19 cellular contexts compared by ENCODE assay signal in the genomic region with DNA sequence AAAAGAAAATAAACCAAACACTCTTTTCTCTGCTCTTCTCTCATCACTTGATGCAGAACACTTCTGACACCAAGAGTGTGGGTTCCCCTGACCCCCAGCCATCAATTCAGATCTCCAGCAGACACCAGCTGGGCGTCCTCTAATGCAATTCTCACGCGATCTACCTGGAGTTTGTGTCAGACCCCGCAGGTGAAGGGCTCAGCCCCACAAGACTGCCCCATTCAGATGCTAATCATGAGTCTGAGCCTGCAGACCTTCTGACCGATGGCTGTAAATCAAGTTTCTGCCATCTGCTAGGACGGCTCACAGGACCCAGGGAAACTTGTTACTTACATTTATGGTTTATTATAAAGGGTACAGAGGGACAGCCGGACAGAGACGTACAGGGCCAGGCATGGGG.
A peak's percentile ranks its signal among the peaks of the same experiment; 100 is the strongest.
DNase-seq lines count a peak whose midpoint lies in the region; ATAC-seq and TF ChIP-seq lines count a peak whose summit lies in the region.
"Had no signal": no experiment of that assay in that cellular context is flagged by ENCODE, and none has a peak within 500 bp of the region (broad histone marks: within the 10 kb centered on the region; RNA-seq: fewer than 3 reads in every experiment).

No MANE protein-coding gene starts in this region.

- H3K4me3 ChIP-seq in GM23338 (no peak overlapping the region), esophagus muscularis mucosa (no peak overlapping the region)
- H3K4me3 ChIP-seq: SJSA1 had no signal

- H3K27ac Mint-ChIP-seq in GM23338 = peak overlapping the region; percentile 37
- H3K27ac Mint-ChIP-seq in osteocyte (ENCODE audit: unreplicated experiment) = no peak overlapping the region
- no peak overlapping the region for H3K27ac Mint-ChIP-seq in activated CD4-positive, alpha-beta T cell treated with anti-CD3 and anti-CD28 coated beads for 36 hours
- H3K27ac Mint-ChIP-seq: CD4-positive, alpha-beta memory T cell; IgD-negative memory B cell had no signal

- H3K9me3 ChIP-seq in esophagus muscularis mucosa = peaks cover 0 to 13% (median 5%) of the 10 kb centered on the region in 4 donors
- H3K9me3 ChIP-seq: SJSA1 had no signal

- H3K27me3 ChIP-seq in GM23338 (ENCODE audit: insufficient read depth) = no peaks in the 10 kb centered on the region
- peaks cover 0 to 57% (median 9%) of the 10 kb centered on the region in 4 donors for H3K27me3 ChIP-seq in esophagus muscularis mucosa
- H3K27me3 ChIP-seq: SJSA1 had no signal

- peaks cover 20% of the 10 kb centered on the region for H3K36me3 Mint-ChIP-seq in GM23338 (ENCODE audit: low read depth)
- no peaks in the 10 kb centered on the region for H3K36me3 Mint-ChIP-seq in osteocyte (ENCODE audit: unreplicated experiment)
- H3K36me3 Mint-ChIP-seq in activated CD4-positive, alpha-beta T cell treated with anti-CD3 and anti-CD28 coated beads for 36 hours (ENCODE audit: low read depth) = no peaks in the 10 kb centered on the region
- H3K36me3 Mint-ChIP-seq: CD4-positive, alpha-beta memory T cell had no signal

- H3K27ac ChIP-seq in GM23338 (ENCODE audit: low read depth) = no peak overlapping the region
- H3K27ac ChIP-seq in esophagus muscularis mucosa (replicated peaks in 1 of 4) = no peak overlapping the region
- H3K27ac ChIP-seq: SJSA1 had no signal

- no peaks in the 10 kb centered on the region for H3K4me1 ChIP-seq in GM23338 (ENCODE audit: insufficient read depth)
- no peaks in the 10 kb centered on the region for H3K4me1 ChIP-seq in esophagus muscularis mucosa
- H3K4me1 ChIP-seq: SJSA1 had no signal

- DNase-seq in GM23338 (ENCODE audit: low spot score) (no peak), NCI-H146 treated with DMSO at 0.1 percent for 48 hours (lab: John Stamatoyannopoulos, UW; ENCODE audit: unreplicated experiment) (peak; percentile 18), esophagus muscularis mucosa (ENCODE audit: extremely low spot score) (peak; percentile 47), osteocyte (ENCODE audit: extremely low spot score, unreplicated experiment) (peak; percentile 46), inferior parietal cortex (ENCODE audit: extremely low spot score) (no peak)
- no peak for DNase-seq in activated naive CD4-positive, alpha-beta T cell treated with anti-CD3 and anti-CD28 coated beads, Interleukin-2, amount 50 U/mL, for 16 hours
- no peak for DNase-seq in activated CD4-positive, alpha-beta T cell treated with anti-CD3 and anti-CD28 coated beads for 36 hours
- DNase-seq: CD4-positive, alpha-beta memory T cell; GDM1; Kasumi-1; NCI-H1417; NCI-H2029 treated with DMSO at 0.1 percent for 48 hours; NCI-H226; NCI-H510A treated with DMSO at 0.1 percent for 48 hours; NCI-H82 had no signal

- H3K27me3 Mint-ChIP-seq in GM23338 (ENCODE audit: insufficient read depth, low read depth, poor library complexity) (no peaks in the 10 kb centered on the region), osteocyte (ENCODE audit: unreplicated experiment) (no peaks in the 10 kb centered on the region)
- H3K27me3 Mint-ChIP-seq in activated CD4-positive, alpha-beta T cell treated with anti-CD3 and anti-CD28 coated beads for 36 hours = peaks cover 29% of the 10 kb centered on the region

- TF ChIP-seq CTCF in GM23338 (conservative IDR thresholded peaks at IDR 0.05; ENCODE audit: low read depth in 2 of 2) = no peak
- no peak for TF ChIP-seq CTCF in esophagus muscularis mucosa (IDR thresholded peaks at IDR 0.05)
- no peak for TF ChIP-seq CTCF in osteocyte (IDR thresholded peaks at IDR 0.05)

- H2AFZ ChIP-seq in GM23338 = no peak overlapping the region

- H3K4me2 ChIP-seq in GM23338 = no peak overlapping the region

- no peak for TF ChIP-seq EP300 in esophagus muscularis mucosa (IDR thresholded peaks at IDR 0.05)

- peaks cover 41% of the 10 kb centered on the region for H3K9me3 Mint-ChIP-seq in GM23338
- H3K9me3 Mint-ChIP-seq in osteocyte (ENCODE audit: unreplicated experiment) = peaks cover 49% of the 10 kb centered on the region
- peaks cover 2% of the 10 kb centered on the region for H3K9me3 Mint-ChIP-seq in activated CD4-positive, alpha-beta T cell treated with anti-CD3 and anti-CD28 coated beads for 36 hours (ENCODE audit: low read depth)

- H4K20me1 ChIP-seq in GM23338 (replicated peaks; ENCODE audit: insufficient read depth) = no peaks in the 10 kb centered on the region

- TF ChIP-seq POLR2A in esophagus muscularis mucosa (IDR thresholded peaks at IDR 0.05; ENCODE audit: low read depth) = no peak

- H3K36me3 ChIP-seq in GM23338 (ENCODE audit: insufficient read depth) (no peaks in the 10 kb centered on the region; the same call in 1 of the 2 replicates), esophagus muscularis mucosa (no peaks in the 10 kb centered on the region)
- H3K36me3 ChIP-seq: SJSA1 had no signal

- no peaks in the 10 kb centered on the region for H3F3A ChIP-seq in GM23338 (replicated peaks; ENCODE audit: low read depth)

- H3K9me2 ChIP-seq in GM23338 (ENCODE audit: insufficient read depth) = no peaks in the 10 kb centered on the region

- ATAC-seq in GM23338 (peak; percentile 96), HG03457 (IDR thresholded peaks at IDR 0.05; ENCODE audit: unreplicated experiment) (no peak)
- no peak for ATAC-seq in activated CD4-positive, alpha-beta T cell treated with anti-CD3 and anti-CD28 coated beads for 36 hours
- ATAC-seq: Right ventricle myocardium inferior had no signal

- intact Hi-C loops in esophagus muscularis mucosa (cut with DNase I) = no loop called here
- intact Hi-C loops in activated CD4-positive, alpha-beta T cell treated with anti-CD3 and anti-CD28 coated beads for 36 hours (cut with DNase I, micrococcal nuclease) = no loop called here

- POLR2A ChIA-PET in activated CD4-positive, alpha-beta T cell treated with anti-CD3 and anti-CD28 coated beads for 36 hours (lab: Charles Lee) = no interaction called here

- H3K4me1 Mint-ChIP-seq in GM23338 (peaks cover 14% of the 10 kb centered on the region), osteocyte (ENCODE audit: unreplicated experiment) (no peaks in the 10 kb centered on the region)
- no peaks in the 10 kb centered on the region for H3K4me1 Mint-ChIP-seq in activated CD4-positive, alpha-beta T cell treated with anti-CD3 and anti-CD28 coated beads for 36 hours
- H3K4me1 Mint-ChIP-seq: CD4-positive, alpha-beta memory T cell had no signal

- no peaks in the 10 kb centered on the region for H3K79me2 ChIP-seq in GM23338 (replicated peaks; ENCODE audit: insufficient read depth)

- CTCF ChIA-PET in activated CD4-positive, alpha-beta T cell treated with anti-CD3 and anti-CD28 coated beads for 36 hours (lab: Charles Lee) = interaction anchor here (0.8 kb wide), 1 partner anchor 12 kb away, joined by 5 read pairs; no protein-coding TSS in a partner anchor

- peak overlapping the region; percentile 18; the same call in 1 of the 3 replicates for H3K4me3 Mint-ChIP-seq in GM23338
- H3K4me3 Mint-ChIP-seq in osteocyte (ENCODE audit: unreplicated experiment) = no peak overlapping the region
- H3K4me3 Mint-ChIP-seq in activated CD4-positive, alpha-beta T cell treated with anti-CD3 and anti-CD28 coated beads for 36 hours = no peak overlapping the region
- H3K4me3 Mint-ChIP-seq: CD4-positive, alpha-beta memory T cell; IgD-negative memory B cell had no signal

- 37% methylated on average over 7 of the region's 8 CpGs for WGBS in esophagus muscularis mucosa

TF ChIP-seq in GM23338, 12 proteins besides CTCF, POLR2A, EP300 and RAD21 (continues in another document):
- TF ChIP-seq NANOG (IDR thresholded peaks at IDR 0.05; ENCODE audit: borderline replicate concordance) = no peak
- no peak for TF ChIP-seq ZNF331 (CRISPR knock-in tag; IDR thresholded peaks at IDR 0.05; ENCODE audit: low read depth)
- TF ChIP-seq, protein P1, sequence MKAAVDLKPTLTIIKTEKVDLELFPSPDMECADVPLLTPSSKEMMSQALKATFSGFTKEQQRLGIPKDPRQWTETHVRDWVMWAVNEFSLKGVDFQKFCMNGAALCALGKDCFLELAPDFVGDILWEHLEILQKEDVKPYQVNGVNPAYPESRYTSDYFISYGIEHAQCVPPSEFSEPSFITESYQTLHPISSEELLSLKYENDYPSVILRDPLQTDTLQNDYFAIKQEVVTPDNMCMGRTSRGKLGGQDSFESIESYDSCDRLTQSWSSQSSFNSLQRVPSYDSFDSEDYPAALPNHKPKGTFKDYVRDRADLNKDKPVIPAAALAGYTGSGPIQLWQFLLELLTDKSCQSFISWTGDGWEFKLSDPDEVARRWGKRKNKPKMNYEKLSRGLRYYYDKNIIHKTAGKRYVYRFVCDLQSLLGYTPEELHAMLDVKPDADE (IDR thresholded peaks at IDR 0.05) = no peak
- TF ChIP-seq EZH2 (IDR thresholded peaks at IDR 0.05; ENCODE audit: low read depth, unreplicated experiment) = no peak
- TF ChIP-seq, protein P2, sequence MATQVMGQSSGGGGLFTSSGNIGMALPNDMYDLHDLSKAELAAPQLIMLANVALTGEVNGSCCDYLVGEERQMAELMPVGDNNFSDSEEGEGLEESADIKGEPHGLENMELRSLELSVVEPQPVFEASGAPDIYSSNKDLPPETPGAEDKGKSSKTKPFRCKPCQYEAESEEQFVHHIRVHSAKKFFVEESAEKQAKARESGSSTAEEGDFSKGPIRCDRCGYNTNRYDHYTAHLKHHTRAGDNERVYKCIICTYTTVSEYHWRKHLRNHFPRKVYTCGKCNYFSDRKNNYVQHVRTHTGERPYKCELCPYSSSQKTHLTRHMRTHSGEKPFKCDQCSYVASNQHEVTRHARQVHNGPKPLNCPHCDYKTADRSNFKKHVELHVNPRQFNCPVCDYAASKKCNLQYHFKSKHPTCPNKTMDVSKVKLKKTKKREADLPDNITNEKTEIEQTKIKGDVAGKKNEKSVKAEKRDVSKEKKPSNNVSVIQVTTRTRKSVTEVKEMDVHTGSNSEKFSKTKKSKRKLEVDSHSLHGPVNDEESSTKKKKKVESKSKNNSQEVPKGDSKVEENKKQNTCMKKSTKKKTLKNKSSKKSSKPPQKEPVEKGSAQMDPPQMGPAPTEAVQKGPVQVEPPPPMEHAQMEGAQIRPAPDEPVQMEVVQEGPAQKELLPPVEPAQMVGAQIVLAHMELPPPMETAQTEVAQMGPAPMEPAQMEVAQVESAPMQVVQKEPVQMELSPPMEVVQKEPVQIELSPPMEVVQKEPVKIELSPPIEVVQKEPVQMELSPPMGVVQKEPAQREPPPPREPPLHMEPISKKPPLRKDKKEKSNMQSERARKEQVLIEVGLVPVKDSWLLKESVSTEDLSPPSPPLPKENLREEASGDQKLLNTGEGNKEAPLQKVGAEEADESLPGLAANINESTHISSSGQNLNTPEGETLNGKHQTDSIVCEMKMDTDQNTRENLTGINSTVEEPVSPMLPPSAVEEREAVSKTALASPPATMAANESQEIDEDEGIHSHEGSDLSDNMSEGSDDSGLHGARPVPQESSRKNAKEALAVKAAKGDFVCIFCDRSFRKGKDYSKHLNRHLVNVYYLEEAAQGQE (IDR thresholded peaks at IDR 0.05; ENCODE audit: unreplicated experiment) = no peak
- no peak for TF ChIP-seq STAT1 (IDR thresholded peaks at IDR 0.05; ENCODE audit: unreplicated experiment)
- TF ChIP-seq ZNF114 (CRISPR knock-in tag; IDR thresholded peaks at IDR 0.05) = no peak
- no peak for TF ChIP-seq CREB1 (CRISPR knock-in tag; IDR thresholded peaks at IDR 0.05; ENCODE audit: low read depth)
- TF ChIP-seq EZH2phosphoT487 (IDR thresholded peaks at IDR 0.05; ENCODE audit: unreplicated experiment) = no peak

Comparison
In these comparisons a context has a peak if more than half of its experiments do, and no peak if none do; other contexts are left out.
1. DNase-seq: peak in NCI-H146 treated with DMSO at 0.1 percent for 48 hours (single experiment), esophagus muscularis mucosa (single experiment) and osteocyte (single experiment); none in GM23338 (single experiment), activated naive CD4-positive, alpha-beta T cell treated with anti-CD3 and anti-CD28 coated beads, Interleukin-2, amount 50 U/mL, for 16 hours (single experiment), inferior parietal cortex (single experiment) and activated CD4-positive, alpha-beta T cell treated with anti-CD3 and anti-CD28 coated beads for 36 hours (single experiment).